ENCODE assay signal across 8 cellular contexts in genomic region chr4:101730291-101731117, GRCh38.
DNase-seq lines count a peak whose midpoint lies in the region; ATAC-seq lines count a peak whose summit lies in the region.

No MANE protein-coding gene starts in this region.

- H3K27me3 ChIP-seq in mesendoderm (ENCODE audit: insufficient read depth, low read length, poor library complexity) = no peaks in the 10 kb centered on the region

- no peak overlapping the region for H3K4me3 ChIP-seq in mesendoderm (ENCODE audit: low read length)

- no peaks in the 10 kb centered on the region for H3K4me1 Mint-ChIP-seq in activated CD4-positive, alpha-beta T cell treated with anti-CD3 and anti-CD28 coated beads, Interleukin-2, amount 10 ng/mL, durations not matched to agents 7 days and 5 days
- peaks cover 0 to 2% of the 10 kb centered on the region in 2 donors for H3K4me1 Mint-ChIP-seq in effector memory CD8-positive, alpha-beta T cell (ENCODE audit: low read depth in 2 of 2)
- H3K4me1 Mint-ChIP-seq in stimulated activated naive B cell treated with anti-CD40 and anti-IgM and Interleukin-4, amounts not matched to agents 10 μg/mL and 1 μg/mL and 100 μg/mL, for 72 hours = peaks cover 12 to 20% of the 10 kb centered on the region in 2 donors

- H2AK5ac ChIP-seq in mesendoderm (ENCODE audit: low read length) = no peak overlapping the region

- no peak overlapping the region for H3K9ac ChIP-seq in mesendoderm (ENCODE audit: low read length)

- H3K27ac ChIP-seq in mesendoderm (ENCODE audit: low read depth, low read length) = no peak overlapping the region

- no peak overlapping the region for H3K27ac Mint-ChIP-seq in activated CD4-positive, alpha-beta T cell treated with anti-CD3 and anti-CD28 coated beads, Interleukin-2, amount 10 ng/mL, durations not matched to agents 7 days and 5 days
- no peak overlapping the region for H3K27ac Mint-ChIP-seq in effector memory CD8-positive, alpha-beta T cell
- H3K27ac Mint-ChIP-seq in stimulated activated naive B cell treated with anti-CD40 and anti-IgM and Interleukin-4, amounts not matched to agents 10 μg/mL and 1 μg/mL and 100 μg/mL, for 72 hours = no peak overlapping the region

- CTCF ChIA-PET in activated CD4-positive, alpha-beta T cell treated with anti-CD3 and anti-CD28 coated beads, Interleukin-2, amount 10 ng/mL, durations not matched to agents 7 days and 5 days (lab: Charles Lee) = interaction anchor here (0.7 to 1.3 kb wide), 3 partner anchors 22 to 1398 kb away, joined by 3 to 4 read pairs (median 3); no protein-coding TSS in a partner anchor

- no peak overlapping the region for H3K4me3 Mint-ChIP-seq in activated CD4-positive, alpha-beta T cell treated with anti-CD3 and anti-CD28 coated beads, Interleukin-2, amount 10 ng/mL, durations not matched to agents 7 days and 5 days
- H3K4me3 Mint-ChIP-seq in effector memory CD8-positive, alpha-beta T cell = no peak overlapping the region
- H3K4me3 Mint-ChIP-seq in stimulated activated naive B cell treated with anti-CD40 and anti-IgM and Interleukin-4, amounts not matched to agents 10 μg/mL and 1 μg/mL and 100 μg/mL, for 72 hours = no peak overlapping the region

- no peak overlapping the region for H4K8ac ChIP-seq in mesendoderm (ENCODE audit: low read depth, low read length)

- H3K9me3 Mint-ChIP-seq in activated CD4-positive, alpha-beta T cell treated with anti-CD3 and anti-CD28 coated beads, Interleukin-2, amount 10 ng/mL, durations not matched to agents 7 days and 5 days = no peaks in the 10 kb centered on the region
- H3K9me3 Mint-ChIP-seq in effector memory CD8-positive, alpha-beta T cell = no peaks in the 10 kb centered on the region
- H3K9me3 Mint-ChIP-seq in stimulated activated naive B cell treated with anti-CD40 and anti-IgM and Interleukin-4, amounts not matched to agents 10 μg/mL and 1 μg/mL and 100 μg/mL, for 72 hours = peaks cover 1 to 4% of the 10 kb centered on the region in 2 donors

- DNase-seq in Ammon's horn (ENCODE audit: low spot score) (peak; percentile 65), NCI-H226 (peak; percentile 60), mesendoderm (peak; percentile 85)
- peak; percentile 41 for DNase-seq in activated CD4-positive, alpha-beta T cell treated with anti-CD3 and anti-CD28 coated beads, Interleukin-2, amount 10 ng/mL, durations not matched to agents 7 days and 5 days
- peak; percentile 13 to 30 (median 18) for DNase-seq in effector memory CD8-positive, alpha-beta T cell
- peak; percentile 53 for DNase-seq in stimulated activated naive B cell treated with anti-CD40 and anti-IgM and Interleukin-4, amounts not matched to agents 10 μg/mL and 1 μg/mL and 100 μg/mL, for 72 hours

- H2BK5ac ChIP-seq in mesendoderm (ENCODE audit: low read length) = no peak overlapping the region

- H4K5ac ChIP-seq in mesendoderm (ENCODE audit: low read length) = no peak overlapping the region

- ATAC-seq in GM18867 (IDR thresholded peaks at IDR 0.05; ENCODE audit: unreplicated experiment) = peak; percentile 95
- peak; percentile 84 for ATAC-seq in HG03064 (IDR thresholded peaks at IDR 0.05; ENCODE audit: low read depth, unreplicated experiment)
- ATAC-seq in effector memory CD8-positive, alpha-beta T cell (replicated peaks) = peak; percentile 75
- ATAC-seq in stimulated activated naive B cell treated with anti-CD40 and anti-IgM and Interleukin-4, amounts not matched to agents 10 μg/mL and 1 μg/mL and 100 μg/mL, for 72 hours (replicated peaks) = peak; percentile 86

- no peaks in the 10 kb centered on the region for H3K79me1 ChIP-seq in mesendoderm (ENCODE audit: low read length)

- H2BK120ac ChIP-seq in mesendoderm (ENCODE audit: low read depth, low read length) = no peak overlapping the region

- no peaks in the 10 kb centered on the region for H3K4me1 ChIP-seq in mesendoderm (ENCODE audit: control insufficient read depth, low read depth, low read length)

- H3K27me3 Mint-ChIP-seq in activated CD4-positive, alpha-beta T cell treated with anti-CD3 and anti-CD28 coated beads, Interleukin-2, amount 10 ng/mL, durations not matched to agents 7 days and 5 days = peaks cover 12% of the 10 kb centered on the region
- H3K27me3 Mint-ChIP-seq in effector memory CD8-positive, alpha-beta T cell = peaks cover 0 to 13% of the 10 kb centered on the region in 2 donors
- no peaks in the 10 kb centered on the region for H3K27me3 Mint-ChIP-seq in stimulated activated naive B cell treated with anti-CD40 and anti-IgM and Interleukin-4, amounts not matched to agents 10 μg/mL and 1 μg/mL and 100 μg/mL, for 72 hours

- H3K4me2 ChIP-seq in mesendoderm (ENCODE audit: low read length) = no peak overlapping the region

- H2BK15ac ChIP-seq in mesendoderm (replicated peaks; ENCODE audit: low read depth) = no peak overlapping the region

- H3K18ac ChIP-seq in mesendoderm (ENCODE audit: low read length) = no peak overlapping the region

- no peak overlapping the region for H3K56ac ChIP-seq in mesendoderm (ENCODE audit: low read length)

- H3K79me2 ChIP-seq in mesendoderm (ENCODE audit: control insufficient read depth, insufficient read depth, low read length) = no peaks in the 10 kb centered on the region

- H3K36me3 Mint-ChIP-seq in activated CD4-positive, alpha-beta T cell treated with anti-CD3 and anti-CD28 coated beads, Interleukin-2, amount 10 ng/mL, durations not matched to agents 7 days and 5 days (ENCODE audit: low read depth) = no peaks in the 10 kb centered on the region
- no peaks in the 10 kb centered on the region for H3K36me3 Mint-ChIP-seq in effector memory CD8-positive, alpha-beta T cell (ENCODE audit: insufficient read depth)
- H3K36me3 Mint-ChIP-seq in stimulated activated naive B cell treated with anti-CD40 and anti-IgM and Interleukin-4, amounts not matched to agents 10 μg/mL and 1 μg/mL and 100 μg/mL, for 72 hours = no peaks in the 10 kb centered on the region

- H3K23ac ChIP-seq in mesendoderm (ENCODE audit: low read length) = no peak overlapping the region

- POLR2A ChIA-PET in activated CD4-positive, alpha-beta T cell treated with anti-CD3 and anti-CD28 coated beads, Interleukin-2, amount 10 ng/mL, durations not matched to agents 7 days and 5 days (lab: Charles Lee) = no interaction called here

- no peak overlapping the region for H3K4ac ChIP-seq in mesendoderm (ENCODE audit: low read depth, low read length)

- WGBS in mesendoderm (ENCODE audit: extremely low coverage, insufficient coverage, low lambda C conversion rate) = no CpG with 5 or more reads among the region's 4 CpGs

- H3K36me3 ChIP-seq in mesendoderm (ENCODE audit: control insufficient read depth, insufficient read depth, low read length) = no peaks in the 10 kb centered on the region

Comparison
In these comparisons a context has a peak if more than half of its experiments do, and no peak if none do; other contexts are left out.
1. DNase-seq: peak in every context shown above with its lines; median percentile 85 in mesendoderm; 65 in Ammon's horn; 60 in NCI-H226; 53 in stimulated activated naive B cell treated with anti-CD40 and anti-IgM and Interleukin-4, amounts not matched to agents 10 μg/mL and 1 μg/mL and 100 μg/mL, for 72 hours; 41 in activated CD4-positive, alpha-beta T cell treated with anti-CD3 and anti-CD28 coated beads, Interleukin-2, amount 10 ng/mL, durations not matched to agents 7 days and 5 days; 18 in effector memory CD8-positive, alpha-beta T cell.